9 cellular contexts compared by ENCODE assay signal in genomic region chr17:45784583-45785372, GRCh38. TPM values are rescaled to one million over a fixed set of nuclear protein-coding genes. Genes with fewer than 3 reads are reported as not detected.
DNase-seq lines count a peak whose midpoint lies in the region; ATAC-seq and TF ChIP-seq lines count a peak whose summit lies in the region.
"Had no signal": no experiment of that assay in that cellular context is flagged by ENCODE, and none has a peak within 500 bp of the region (broad histone marks: within the 10 kb centered on the region; RNA-seq: fewer than 3 reads in every experiment).

No MANE protein-coding gene starts in this region.

- H3K9me3 ChIP-seq in gastroesophageal sphincter (no peaks in the 10 kb centered on the region), trophoblast cell (ENCODE audit: insufficient read depth, low read depth, low read length) (no peaks in the 10 kb centered on the region)

- H4K91ac ChIP-seq in trophoblast cell (ENCODE audit: low read depth, low read length), result no peak overlapping the region

- peaks cover 71% of the 10 kb centered on the region for H3K27me3 Mint-ChIP-seq in activated T-cell treated with anti-CD3 and anti-CD28 coated beads, Interleukin-2, amount 50 U/mL, for 4 hours (ENCODE audit: low read depth)

- H3K18ac ChIP-seq in trophoblast cell (ENCODE audit: low read length), result no peak overlapping the region

- H4K8ac ChIP-seq in trophoblast cell (ENCODE audit: low read depth, low read length), result no peak overlapping the region

- H3K14ac ChIP-seq in trophoblast cell (ENCODE audit: low read length), result no peak overlapping the region

- TF ChIP-seq EP300 in gastroesophageal sphincter (IDR thresholded peaks at IDR 0.05), result no peak

- peaks cover 0 to 26% (median 22%) of the 10 kb centered on the region in 3 donors for H3K4me1 ChIP-seq in gastroesophageal sphincter
- H3K4me1 ChIP-seq in trophoblast cell (ENCODE audit: control insufficient read depth in 1 of 2, insufficient read depth in 2 of 2, low read length in 2 of 2), result peaks cover 10 to 19% of the 10 kb centered on the region in 2 experiments

- H3K23ac ChIP-seq in trophoblast cell (ENCODE audit: low read length), result no peak overlapping the region

- H3K9ac ChIP-seq in trophoblast cell (ENCODE audit: low read length), result no peak overlapping the region

- H2AFZ ChIP-seq in trophoblast cell (ENCODE audit: insufficient read depth, low read length, poor library complexity), result peak overlapping the region; percentile 57

- H3K79me1 ChIP-seq in trophoblast cell (ENCODE audit: low read length), result no peaks in the 10 kb centered on the region

- no CpG with 5 or more reads among the region's 85 CpGs for WGBS in gastroesophageal sphincter (ENCODE audit: low coverage in 1 of 2), 2 donors
- no CpG with 5 or more reads among the region's 85 CpGs for WGBS in trophoblast cell (ENCODE audit: extremely low coverage, insufficient coverage, insufficient read length)

- ATAC-seq in activated T-cell treated with anti-CD3 and anti-CD28 coated beads, Interleukin-2, amount 50 U/mL, for 4 hours, result peak; percentile 57 to 58
- ATAC-seq in gastroesophageal sphincter, result no peak
- no peak for ATAC-seq in HG02678 (IDR thresholded peaks at IDR 0.05; ENCODE audit: unreplicated experiment)

- H3K79me2 ChIP-seq in trophoblast cell (ENCODE audit: control insufficient read depth, insufficient read depth, low read length, poor library complexity), result no peaks in the 10 kb centered on the region

- H3K9me3 Mint-ChIP-seq in activated T-cell treated with anti-CD3 and anti-CD28 coated beads, Interleukin-2, amount 50 U/mL, for 4 hours, result no peaks in the 10 kb centered on the region

- H3K4me3 Mint-ChIP-seq in activated T-cell treated with anti-CD3 and anti-CD28 coated beads, Interleukin-2, amount 50 U/mL, for 4 hours, result peak overlapping the region; percentile 75

- peak overlapping the region; percentile 81 for H3K4me2 ChIP-seq in trophoblast cell (ENCODE audit: low read length)

- H4K12ac ChIP-seq in trophoblast cell (ENCODE audit: low read depth, low read length), result no peak overlapping the region

- H3K4me3 ChIP-seq in gastroesophageal sphincter, result peak overlapping the region; percentile 15 to 57
- H3K4me3 ChIP-seq in trophoblast cell (ENCODE audit: low read depth, low read length), result peak overlapping the region; percentile 56

- H3K36me3 ChIP-seq in gastroesophageal sphincter (no peaks in the 10 kb centered on the region), trophoblast cell (ENCODE audit: control insufficient read depth in 1 of 2, insufficient read depth in 2 of 2, low read length in 2 of 2) (no peaks in the 10 kb centered on the region)

- H3K27me3 ChIP-seq in gastroesophageal sphincter (peaks cover 88% of the 10 kb centered on the region), trophoblast cell (ENCODE audit: insufficient read depth, low read length) (peaks cover 31% of the 10 kb centered on the region)

- TF ChIP-seq CTCF in gastroesophageal sphincter (IDR thresholded peaks at IDR 0.05), result no peak

- peaks cover 4% of the 10 kb centered on the region for H3K4me1 Mint-ChIP-seq in activated T-cell treated with anti-CD3 and anti-CD28 coated beads, Interleukin-2, amount 50 U/mL, for 4 hours (ENCODE audit: low read depth)

- H2BK12ac ChIP-seq in trophoblast cell (ENCODE audit: low read length), result no peak overlapping the region

- no peak overlapping the region for H2AK5ac ChIP-seq in trophoblast cell (ENCODE audit: low read length)

- no peak overlapping the region for H3K27ac ChIP-seq in gastroesophageal sphincter
- no peak overlapping the region for H3K27ac ChIP-seq in trophoblast cell (ENCODE audit: low read depth, low read length)

- no peak overlapping the region for H3K4ac ChIP-seq in trophoblast cell (ENCODE audit: low read depth, low read length)

- no peak overlapping the region for H2BK120ac ChIP-seq in trophoblast cell (ENCODE audit: insufficient read depth, low read length, poor library complexity)

- DNase-seq in EH (ENCODE audit: low read depth) (peak; percentile 21), NCI-H2171 (lab: John Stamatoyannopoulos, UW) (peak; percentile 37), trophoblast cell (peak in 1 of 2 donors; percentile 47), NCI-H446 (lab: John Stamatoyannopoulos, UW) (no peak), foreskin melanocyte (no peak)
- peak; percentile 30 for DNase-seq in activated T-cell treated with anti-CD3 and anti-CD28 coated beads, Interleukin-2, amount 50 U/mL, for 4 hours

- no peak overlapping the region for H2BK5ac ChIP-seq in trophoblast cell (ENCODE audit: low read depth, low read length, poor library complexity)

- no peak for TF ChIP-seq POLR2A in gastroesophageal sphincter (IDR thresholded peaks at IDR 0.05)

- no peaks in the 10 kb centered on the region for H3K36me3 Mint-ChIP-seq in activated T-cell treated with anti-CD3 and anti-CD28 coated beads, Interleukin-2, amount 50 U/mL, for 4 hours (ENCODE audit: insufficient read depth)

RNA-seq across cellular contexts. Expression of gene CRHR1, which starts 0.7 kb away (rescaled TPM):
- not detected for total RNA-seq in activated T-cell treated with anti-CD3 and anti-CD28 coated beads, Interleukin-2, amount 50 U/mL, for 4 hours
- under 1 TPM in 3 of 4 donors, not detected in 1; 0.10 to 0.54 (median 0.35) TPM for total RNA-seq in gastroesophageal sphincter
- polyA plus RNA-seq in trophoblast cell (2013), result 0.04 and 0.14 TPM in 2 replicates
- total RNA-seq: HT1080 had no signal

RNA-seq across cellular contexts. Expression of gene SPPL2C, which starts 59.9 kb away (rescaled TPM):
- not detected for total RNA-seq in activated T-cell treated with anti-CD3 and anti-CD28 coated beads, Interleukin-2, amount 50 U/mL, for 4 hours
- total RNA-seq in gastroesophageal sphincter, result not detected
- polyA plus RNA-seq in trophoblast cell (2013), result not detected in 2 replicates
- total RNA-seq: HT1080 had no signal

Comparison
In these comparisons a context has a peak if more than half of its experiments do, and no peak if none do; other contexts are left out.
1. DNase-seq: peak in EH (single experiment), NCI-H2171 (single experiment) and activated T-cell treated with anti-CD3 and anti-CD28 coated beads, Interleukin-2, amount 50 U/mL, for 4 hours (single experiment); none in NCI-H446 (0 of 2) and foreskin melanocyte (single experiment).
2. ATAC-seq: peak in activated T-cell treated with anti-CD3 and anti-CD28 coated beads, Interleukin-2, amount 50 U/mL, for 4 hours (2 of 2); none in gastroesophageal sphincter (single experiment) and HG02678 (single experiment).